9 cellular contexts compared by ENCODE assay signal in genomic region chr1:154404511-154404931, GRCh38. TPM values are rescaled to one million over a fixed set of nuclear protein-coding genes. Genes with fewer than 3 reads are reported as not detected.
A peak's percentile ranks its signal among the peaks of the same experiment; 100 is the strongest.
DNase-seq lines count a peak whose midpoint lies in the region; ATAC-seq, FAIRE-seq and TF ChIP-seq lines count a peak whose summit lies in the region.
"Had no signal": no experiment of that assay in that cellular context is flagged by ENCODE, and none has a peak within 500 bp of the region (broad histone marks: within the 10 kb centered on the region; RNA-seq: fewer than 3 reads in every experiment).

No MANE protein-coding gene starts in this region.

- no peak for TF ChIP-seq CTCF in BJ (IDR thresholded peaks at IDR 0.05; ENCODE audit: insufficient read depth, low read depth, low read length)
- TF ChIP-seq CTCF in astrocyte (IDR thresholded peaks at IDR 0.05; ENCODE audit: insufficient read depth, low read depth, low read length): no peak
- TF ChIP-seq CTCF in omental fat pad (IDR thresholded peaks at IDR 0.05): no peak

- POLR2A ChIA-PET in BJ (lab: Charles Lee): no interaction called here

- H3K36me3 ChIP-seq in BJ (ENCODE audit: control insufficient read depth, insufficient read depth, low read length) (no peaks in the 10 kb centered on the region), astrocyte (ENCODE audit: insufficient read depth, low read length) (no peaks in the 10 kb centered on the region), mucosa of rectum (ENCODE audit: control insufficient read depth in 2 of 2, insufficient read depth in 2 of 2, low read length in 2 of 2) (no peaks in the 10 kb centered on the region)

- H3K4me3 Mint-ChIP-seq in astrocyte (ENCODE audit: unreplicated experiment): peak overlapping the region; percentile 76

- H3K9me3 ChIP-seq in astrocyte (ENCODE audit: insufficient read depth, low read depth, low read length) (no peaks in the 10 kb centered on the region), mucosa of rectum (ENCODE audit: control insufficient read depth in 2 of 2, low read length in 2 of 2) (no peaks in the 10 kb centered on the region)

- H3K4me3 ChIP-seq in BJ (ENCODE audit: low read depth, low read length) (peak overlapping the region; percentile 79), astrocyte (ENCODE audit: insufficient read depth, low read depth, low read length) (peak overlapping the region; percentile 62), mucosa of rectum (ENCODE audit: low read length in 2 of 2) (peak overlapping the region; percentile 78 to 86)

- peaks cover 24% of the 10 kb centered on the region for H3K4me1 Mint-ChIP-seq in astrocyte (ENCODE audit: low read depth, unreplicated experiment)

- FAIRE-seq in astrocyte (lab: Jason Lieb, UNC): no peak
- FAIRE-seq: colon had no signal

- no peak overlapping the region for H3K27ac ChIP-seq in astrocyte (ENCODE audit: low read depth, low read length)
- peak overlapping the region; percentile 94 to 97 for H3K27ac ChIP-seq in mucosa of rectum (ENCODE audit: low read depth in 2 of 2, low read length in 2 of 2)

- H3K27me3 Mint-ChIP-seq in astrocyte (ENCODE audit: low read depth, unreplicated experiment): peaks cover 22% of the 10 kb centered on the region

- ATAC-seq in HG03521 (IDR thresholded peaks at IDR 0.05; ENCODE audit: unreplicated experiment): peak; percentile 7
- ATAC-seq in omental fat pad (ENCODE audit: low FRiP score): no peak

- peak overlapping the region; percentile 97 for H3K4me2 ChIP-seq in astrocyte (ENCODE audit: low read length)

- peaks cover 7% of the 10 kb centered on the region for H3K27me3 ChIP-seq in BJ (ENCODE audit: control insufficient read depth, insufficient read depth, low read length)
- H3K27me3 ChIP-seq in astrocyte (ENCODE audit: insufficient read depth, low read length): peaks cover 10% of the 10 kb centered on the region
- no peaks in the 10 kb centered on the region for H3K27me3 ChIP-seq in mucosa of rectum (ENCODE audit: control insufficient read depth in 2 of 2, insufficient read depth in 2 of 2, low read length in 2 of 2)

- H3K36me3 Mint-ChIP-seq in astrocyte (ENCODE audit: low read depth, unreplicated experiment): no peaks in the 10 kb centered on the region

- H3K4me1 ChIP-seq in astrocyte (ENCODE audit: insufficient read depth, low read length): peaks cover 25% of the 10 kb centered on the region
- H3K4me1 ChIP-seq in mucosa of rectum (ENCODE audit: control insufficient read depth in 2 of 2, insufficient read depth in 2 of 2, low read length in 2 of 2): peaks cover 30 to 42% of the 10 kb centered on the region in 2 donors

- H2AFZ ChIP-seq in astrocyte (ENCODE audit: low read depth, low read length): peak overlapping the region; percentile 82

- DNase-seq in BJ (ENCODE audit: low read depth): no peak
- no peak for DNase-seq in astrocyte (ENCODE audit: low read depth)
- DNase-seq in NCI-H446 treated with DMSO at 0.1 percent for 48 hours (lab: John Stamatoyannopoulos, UW): no peak
- DNase-seq in NCI-H510A (lab: John Stamatoyannopoulos, UW): no peak
- no peak for DNase-seq in NCI-H2107 (lab: John Stamatoyannopoulos, UW)
- DNase-seq in omental fat pad (ENCODE audit: low spot score): no peak

- no peaks in the 10 kb centered on the region for H3K9me3 Mint-ChIP-seq in astrocyte (ENCODE audit: unreplicated experiment)

- H3K9ac ChIP-seq in astrocyte (ENCODE audit: low read length) (peak overlapping the region; percentile 59), mucosa of rectum (ENCODE audit: low read depth in 1 of 2, low read length in 2 of 2) (peak overlapping the region; percentile 70 to 84)

- H3K79me2 ChIP-seq in astrocyte (ENCODE audit: insufficient read depth, low read length): no peaks in the 10 kb centered on the region

- CTCF ChIA-PET in BJ (lab: Yijun Ruan, JAX): interaction anchor here (1.3 kb wide), 1 partner anchor 75 kb away, joined by 6 read pairs; no protein-coding TSS in a partner anchor

- no peaks in the 10 kb centered on the region for H4K20me1 ChIP-seq in astrocyte (ENCODE audit: insufficient read depth, low read length)

- peak overlapping the region; percentile 47 for H3K27ac Mint-ChIP-seq in astrocyte (ENCODE audit: unreplicated experiment)

RNA-seq across cellular contexts. Expression of gene IL6R, which starts 0.6 kb away (rescaled TPM):
- 3.2 and 6.8 TPM in 2 replicates for polyA plus RNA-seq in BJ (2011; rRNA removed)
- 3.0 and 6.7 TPM in 2 replicates for polyA minus RNA-seq in BJ (2011; rRNA and poly(A)+ RNA removed)
- total RNA-seq in astrocyte (2.2 and 2.5 TPM in 2 replicates), omental fat pad (10 to 100 TPM; 41.1 to 98.1 (median 62.5) TPM)

Comparison
In these comparisons a context has a peak if more than half of its experiments do, and no peak if none do; other contexts are left out.
1. RNA of gene IL6R, which starts 0.6 kb away (total RNA-seq): 41.1 to 98.1 TPM in omental fat pad; 2.2 to 2.5 TPM in astrocyte; every median in the first group is over 10 times any median in the second.
2. Peak in every context shown above with its lines, with median percentiles within 50 percentile points of each other: H3K4me3 ChIP-seq.